Comparison of ENCODE assay signal across 1 cellular context in genomic region chr7:102748605-102749322, GRCh38.
TF ChIP-seq lines count a peak whose summit lies in the region.
"Not testable (repeated sequence)": the region's sequence is repeated elsewhere in the genome, so short reads cannot be mapped to it uniquely, and the experiment has no call there.

FAM185A (plus strand) TSS chr7:102748999; CDS start chr7:102749208, 209 bp downstream.

TF ChIP-seq in HepG2, 621 proteins besides CTCF, POLR2A, EP300 and RAD21 (continued from another document and continues in another):
- TF ChIP-seq ARID4A (CRISPR knock-in tag; IDR thresholded peaks at IDR 0.05; ENCODE audit: borderline replicate concordance) = peak; percentile 75; the same call in 1 of the 2 replicates
- TF ChIP-seq PATZ1 (CRISPR knock-in tag; IDR thresholded peaks at IDR 0.05) = 0 out of 2 replicates have a peak, but pooled peaks have one; percentile 30
- TF ChIP-seq ELF1 (CRISPR knock-in tag; IDR thresholded peaks at IDR 0.05) = peak; percentile 58
- peak; percentile 50; the same call in 1 of the 2 replicates for TF ChIP-seq THAP9 (CRISPR knock-in tag; IDR thresholded peaks at IDR 0.05; ENCODE audit: borderline replicate concordance)
- peak; percentile 54 for TF ChIP-seq ELF3 (CRISPR knock-in tag; IDR thresholded peaks at IDR 0.05)
- 0 out of 2 replicates have a peak, but pooled peaks have one; percentile 41 for TF ChIP-seq ZNF772 (CRISPR knock-in tag; IDR thresholded peaks at IDR 0.05)
- TF ChIP-seq TBX3 (IDR thresholded peaks at IDR 0.05; ENCODE audit: borderline replicate concordance) = peak; percentile 86
- TF ChIP-seq TFDP1 (CRISPR knock-in tag; IDR thresholded peaks at IDR 0.05; ENCODE audit: borderline replicate concordance) = peak; percentile 83
- 0 out of 2 replicates have a peak, but pooled peaks have one; percentile 21 for TF ChIP-seq ARNTL (CRISPR knock-in tag; IDR thresholded peaks at IDR 0.05)
- peak; percentile 90; the same call in 1 of the 3 replicates for TF ChIP-seq MXI1 (IDR thresholded peaks at IDR 0.05; ENCODE audit: borderline replicate concordance, low read depth, low read length)
- TF ChIP-seq SOX6 (IDR thresholded peaks at IDR 0.05); MAZ (CRISPR knock-in tag; IDR thresholded peaks at IDR 0.05; ENCODE audit: low read depth): not testable (repeated sequence)
- TF ChIP-seq SOX6 (CRISPR knock-in tag; IDR thresholded peaks at IDR 0.05) = peak; percentile 14; the same call in 1 of the 2 replicates
- peak; percentile 59 for TF ChIP-seq TBX2 (CRISPR knock-in tag; IDR thresholded peaks at IDR 0.05; ENCODE audit: borderline replicate concordance)
- TF ChIP-seq SAP130 (CRISPR knock-in tag; IDR thresholded peaks at IDR 0.05; ENCODE audit: low read depth) = peak; percentile 95
- peak; percentile 85 for TF ChIP-seq GATAD1 (CRISPR knock-in tag; IDR thresholded peaks at IDR 0.05)
- TF ChIP-seq SP5 (CRISPR knock-in tag; IDR thresholded peaks at IDR 0.05; ENCODE audit: borderline replicate concordance, low read depth) = peak; percentile 57; the same call in 1 of the 2 replicates
- peak; percentile 19; the same call in 1 of the 2 replicates for TF ChIP-seq ZNF605 (CRISPR knock-in tag; IDR thresholded peaks at IDR 0.05)
- peak; percentile 15; the same call in 1 of the 2 replicates for TF ChIP-seq ERF (CRISPR knock-in tag; IDR thresholded peaks at IDR 0.05)
- peak; percentile 38; the same call in 1 of the 2 replicates for TF ChIP-seq MXD1 (CRISPR knock-in tag; IDR thresholded peaks at IDR 0.05)
- peak; percentile 84 for TF ChIP-seq ZNF501 (CRISPR knock-in tag; IDR thresholded peaks at IDR 0.05)
- TF ChIP-seq SUZ12 (IDR thresholded peaks at IDR 0.05; ENCODE audit: low read depth, low read length) = peak; percentile 84
- peak; percentile 31; the same call in 1 of the 2 replicates for TF ChIP-seq HOXA3 (CRISPR knock-in tag; IDR thresholded peaks at IDR 0.05)
- peak; percentile 52 for TF ChIP-seq ZFX (CRISPR knock-in tag; IDR thresholded peaks at IDR 0.05; ENCODE audit: low read depth)
- peak; percentile 88 for TF ChIP-seq GMEB1 (CRISPR knock-in tag; IDR thresholded peaks at IDR 0.05; ENCODE audit: borderline replicate concordance)
- peak; percentile 90 for TF ChIP-seq ZNF574 (CRISPR knock-in tag; IDR thresholded peaks at IDR 0.05)
- peak; percentile 68; the same call in 1 of the 2 replicates for TF ChIP-seq ZNF350 (CRISPR knock-in tag; IDR thresholded peaks at IDR 0.05; ENCODE audit: borderline replicate concordance, low read depth)
- TF ChIP-seq KDM5B (CRISPR knock-in tag; IDR thresholded peaks at IDR 0.05; ENCODE audit: borderline replicate concordance) = peak; percentile 62; the same call in 1 of the 2 replicates
- peak; percentile 42 for TF ChIP-seq KAT8 (CRISPR knock-in tag; IDR thresholded peaks at IDR 0.05)
- peak; percentile 48 for TF ChIP-seq RXRA (CRISPR knock-in tag; IDR thresholded peaks at IDR 0.05)
- TF ChIP-seq GMEB2 (CRISPR knock-in tag; IDR thresholded peaks at IDR 0.05; ENCODE audit: low read depth) = peak; percentile 57; the same call in 1 of the 2 replicates
- peak; percentile 70; the same call in 1 of the 2 replicates for TF ChIP-seq MAZ (IDR thresholded peaks at IDR 0.05; ENCODE audit: borderline replicate concordance, low read depth, low read length)
- peak; percentile 31; the same call in 1 of the 2 replicates for TF ChIP-seq RFX1 (IDR thresholded peaks at IDR 0.05)
- peak; percentile 59; the same call in 1 of the 2 replicates for TF ChIP-seq HOMEZ (CRISPR knock-in tag; IDR thresholded peaks at IDR 0.05; ENCODE audit: low read depth)
- 0 out of 2 replicates have a peak, but pooled peaks have one; percentile 25 for TF ChIP-seq CEBPB (IDR thresholded peaks at IDR 0.05; ENCODE audit: borderline replicate concordance, low read depth, low read length)
- TF ChIP-seq SIN3A (IDR thresholded peaks at IDR 0.05; ENCODE audit: borderline replicate concordance, low read depth, low read length) = peak; percentile 61; the same call in 1 of the 2 replicates
- peak; percentile 48 for TF ChIP-seq FOXA3 (CRISPR knock-in tag; IDR thresholded peaks at IDR 0.05)
- TF ChIP-seq SMAD3 (CRISPR knock-in tag; IDR thresholded peaks at IDR 0.05) = 0 out of 2 replicates have a peak, but pooled peaks have one; percentile 19
- TF ChIP-seq ZNF263 (CRISPR knock-in tag; IDR thresholded peaks at IDR 0.05) = peak; percentile 73
- TF ChIP-seq MYC (CRISPR knock-in tag; IDR thresholded peaks at IDR 0.05; ENCODE audit: borderline replicate concordance) = peak; percentile 16; the same call in 1 of the 2 replicates
- peak; percentile 74 for TF ChIP-seq POLR2AphosphoS5 (IDR thresholded peaks at IDR 0.05; ENCODE audit: low read depth, low read length)
- peak; percentile 63 for TF ChIP-seq ASH2L (IDR thresholded peaks at IDR 0.05; ENCODE audit: insufficient read length, low read depth, low read length)
- peak; percentile 78 for TF ChIP-seq PHF8 (CRISPR knock-in tag; IDR thresholded peaks at IDR 0.05)
- peak; percentile 93 for TF ChIP-seq HCFC1 (IDR thresholded peaks at IDR 0.05; ENCODE audit: low read depth, low read length)
